ENCODE assay signal across 8 cellular contexts in the genomic region with DNA sequence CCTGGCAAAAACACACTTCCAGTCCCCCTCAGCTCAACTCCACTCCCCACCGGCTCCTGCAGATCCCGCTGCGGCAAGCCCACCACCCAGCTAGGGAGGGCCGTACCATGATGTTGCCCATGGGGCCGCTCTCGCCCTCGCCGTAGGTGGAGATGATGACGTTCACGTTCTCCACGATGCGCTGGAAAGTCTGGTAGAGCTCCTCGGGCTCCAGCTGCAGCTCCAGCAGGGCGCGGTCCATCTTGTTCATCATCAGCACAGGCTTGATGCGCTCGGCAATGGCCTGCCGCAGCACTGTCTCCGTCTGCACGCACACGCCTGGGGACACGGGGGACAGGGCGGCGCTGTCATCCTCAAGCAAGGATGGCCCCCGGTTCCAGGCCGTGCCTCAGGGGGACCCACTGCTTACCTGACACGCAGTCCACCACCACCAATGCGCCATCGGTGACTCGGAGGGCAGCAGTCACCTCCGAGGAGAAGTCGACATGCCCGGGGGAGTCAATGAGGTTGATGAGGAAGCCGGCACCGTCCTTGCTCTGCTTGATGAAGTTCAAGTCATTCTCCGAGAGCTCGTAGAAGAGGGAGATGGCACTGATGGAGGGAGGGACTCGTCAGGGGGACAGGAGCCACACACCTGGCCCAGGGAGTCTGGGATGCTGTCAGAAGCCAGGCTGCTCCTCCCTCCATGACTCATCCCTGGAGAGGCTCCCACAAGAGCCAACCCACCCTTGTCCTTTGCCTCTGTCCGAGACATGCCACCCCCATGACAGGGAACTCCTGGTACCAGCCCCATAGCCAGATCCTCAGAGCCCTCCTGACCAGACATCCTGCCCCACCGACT. TPM values are rescaled to one million over a fixed set of nuclear protein-coding genes. Genes with fewer than 3 reads are reported as not detected.
A peak's percentile ranks its signal among the peaks of the same experiment; 100 is the strongest.
DNase-seq lines count a peak whose midpoint lies in the region; ATAC-seq, FAIRE-seq and TF ChIP-seq lines count a peak whose summit lies in the region.

No MANE protein-coding gene starts in this region.

- DNase-seq in BJ (ENCODE audit: low read depth) (no peak), GM12878 (ENCODE audit: low read depth, low spot score) (no peak), epidermal melanocyte (ENCODE audit: insufficient read length, low spot score) (no peak), NOMO-1 treated with dmso at 0.1 percent for 144 hours (lab: John Stamatoyannopoulos, UW; ENCODE audit: unreplicated experiment) (no peak)

- H3K27me3 ChIP-seq in BJ (ENCODE audit: control insufficient read depth, insufficient read depth, low read length): no peaks in the 10 kb centered on the region
- no peaks in the 10 kb centered on the region for H3K27me3 ChIP-seq in GM12878 (replicated peaks in 1 of 2; ENCODE audit: control insufficient read depth in 2 of 2, insufficient read depth in 2 of 2, low read length in 1 of 2)

- no peaks in the 10 kb centered on the region for H3K9me3 ChIP-seq in KOPT-K1 (ENCODE audit: insufficient read depth, low read length, poor library complexity, severe bottlenecking)
- H3K9me3 ChIP-seq in GM12878 (replicated peaks; ENCODE audit: control insufficient read depth, insufficient read depth, low read length): no peaks in the 10 kb centered on the region
- H3K9me3 ChIP-seq in mesodermal cell (ENCODE audit: control insufficient read depth, low read length): no peaks in the 10 kb centered on the region

- no peak overlapping the region for H2AFZ ChIP-seq in GM12878 (ENCODE audit: control insufficient read depth, low read depth, low read length)

- no peak for TF ChIP-seq RAD21 in GM12878 (IDR thresholded peaks at IDR 0.05; ENCODE audit: insufficient read depth, low read depth, low read length)

- H3K9ac ChIP-seq in GM12878 (ENCODE audit: control insufficient read depth, insufficient read depth, low read length): peak overlapping the region; percentile 96

- POLR2A ChIA-PET in BJ (lab: Charles Lee) (interaction anchor here (0.6 to 1.9 kb wide), 2 partner anchors 12 to 14 kb away, joined by 3 to 9 read pairs; a partner anchor contains a TSS), GM12878 (lab: Charles Lee) (interaction anchor here (1.9 kb wide), 1 partner anchor 12 kb away, joined by 8 read pairs; a partner anchor contains a TSS)

- TF ChIP-seq EP300 in GM12878 (IDR thresholded peaks at IDR 0.05; ENCODE audit: borderline replicate concordance in 1 of 2, control insufficient read depth in 1 of 2, low read depth in 2 of 2, low read length in 2 of 2): no peak

- intact Hi-C loops in GM12878 (cut with micrococcal nuclease; ENCODE audit: unreplicated experiment): no loop called here

- H3K27ac ChIP-seq in KOPT-K1 (ENCODE audit: low read depth, low read length, poor library complexity, severe bottlenecking): peak overlapping the region; percentile 84
- peak overlapping the region; percentile 79; the same call in 1 of the 2 replicates for H3K27ac ChIP-seq in GM12878 (ENCODE audit: control insufficient read depth, insufficient read depth)
- H3K27ac ChIP-seq in mesodermal cell (ENCODE audit: low read depth, low read length, severe bottlenecking): peak overlapping the region; percentile 99

- peaks cover 48% of the 10 kb centered on the region for H4K20me1 ChIP-seq in GM12878 (ENCODE audit: control insufficient read depth, insufficient read depth)

- in situ Hi-C loops in GM12878 (cut with MboI): no loop called here

- 83% methylated on average over 40 of the region's 40 CpGs for WGBS in GM12878 (ENCODE audit: insufficient coverage, insufficient replicate concordance, low lambda C conversion rate, missing lambda C conversion rate)
- 95% methylated on average over 31 to 40 of the region's 40 CpGs for WGBS in mesodermal cell (ENCODE audit: insufficient coverage in 2 of 2), 2 experiments

- H3K4me3 ChIP-seq in BJ (ENCODE audit: low read depth, low read length): peak overlapping the region; percentile 68
- H3K4me3 ChIP-seq in GM12878: peak overlapping the region; percentile 97
- H3K4me3 ChIP-seq in mesodermal cell (ENCODE audit: extremely low read depth, insufficient read depth, low read length, poor library complexity, severe bottlenecking): peak overlapping the region; percentile 97

- CTCF ChIA-PET in BJ (lab: Yijun Ruan, JAX) (interaction anchor here (0.9 to 2.6 kb wide), 4 partner anchors 10 to 221 kb away, joined by 3 to 10 read pairs (median 6); a partner anchor contains a TSS), GM12878 (lab: Yijun Ruan, JAX) (interaction anchor here (1.0 to 1.2 kb wide), 2 partner anchors 24 to 157 kb away, joined by 3 to 4 read pairs; a partner anchor contains a TSS)

- H3K36me3 ChIP-seq in BJ (ENCODE audit: control insufficient read depth, insufficient read depth, low read length) (peaks cover 58% of the 10 kb centered on the region), KOPT-K1 (ENCODE audit: insufficient read depth, low read length) (peaks cover 68% of the 10 kb centered on the region), GM12878 (ENCODE audit: control insufficient read depth in 2 of 2, insufficient read depth in 2 of 2, low read length in 1 of 2) (peaks cover 40 to 56% of the 10 kb centered on the region in 2 experiments), mesodermal cell (ENCODE audit: control insufficient read depth, insufficient read depth, low read length) (peaks cover 70% of the 10 kb centered on the region)

- TF ChIP-seq POLR2A in GM12878 (IDR thresholded peaks at IDR 0.05; ENCODE audit: low read depth, low read length): peak; percentile 81

- H3K79me2 ChIP-seq in GM12878 (ENCODE audit: control insufficient read depth, insufficient read depth, low read length): peaks cover 71% of the 10 kb centered on the region

- RAD21 ChIA-PET in GM12878 (lab: Charles Lee; ENCODE audit: unreplicated experiment): no interaction called here

- no peak for FAIRE-seq in GM12878 (lab: Jason Lieb, UNC)

- TF ChIP-seq CTCF in BJ (IDR thresholded peaks at IDR 0.05; ENCODE audit: insufficient read depth, low read depth, low read length) (no peak), GM12878 (IDR thresholded peaks at IDR 0.05 in 2 of 3, conservative IDR thresholded peaks at IDR 0.05 in 1 of 3; ENCODE audit: control insufficient read depth in 2 of 3, extremely low read depth in 1 of 3, insufficient read depth in 1 of 3, low read depth in 3 of 3, low read length in 3 of 3) (no peak)

- SMC1A ChIA-PET in GM12878 (lab: Charles Lee; ENCODE audit: uncharacterized antibody, unreplicated experiment): no interaction called here

- no TSS peak for BruUV-seq in GM12878 (replicated peaks; lab: Mats Ljungman, UMichigan)

- H3K4me2 ChIP-seq in GM12878 (ENCODE audit: control insufficient read depth, insufficient read depth): peak overlapping the region; percentile 89

- peaks cover 14% of the 10 kb centered on the region for H3K4me1 ChIP-seq in GM12878 (ENCODE audit: control insufficient read depth, insufficient read depth, low read length)
- H3K4me1 ChIP-seq in mesodermal cell (ENCODE audit: control insufficient read depth, insufficient read depth, low read length, poor library complexity, severe bottlenecking): peaks cover 36% of the 10 kb centered on the region

- no peak for ATAC-seq in GM12878
- ATAC-seq in GM21528 (IDR thresholded peaks at IDR 0.05; ENCODE audit: low FRiP score, unreplicated experiment): no peak
- no peak for ATAC-seq in HG02798 (IDR thresholded peaks at IDR 0.05; ENCODE audit: poor library complexity, unreplicated experiment)

RNA-seq across cellular contexts. Expression of a gene that starts 2.3 kb away (rescaled TPM):
- polyA plus RNA-seq in BJ (2011; rRNA removed) (1,661 and 2,469 TPM in 2 replicates), GM12878 (2011; rRNA removed) (1,026 and 1,259 TPM in 2 replicates), GM12878 (2014; fragmentation: Illumina TruSeq; extraction: Trizol) (1,630 and 2,440 TPM in 2 replicates), GM12878 (2014; fragmentation: Nextera tagmentation; extraction: Ambion mirVana) (100 to 1,000 TPM; 513 to 937 TPM), GM12878 (2014; rRNA removed) (1,584 and 1,859 TPM in 2 replicates), GM12878 (2016; fragmentation: Nextera tagmentation; extraction: Ambion mirVana) (100 to 1,000 TPM; 280 to 285 TPM)
- polyA minus RNA-seq in BJ (2011; rRNA and poly(A)+ RNA removed): 1,581 and 1,890 TPM in 2 replicates
- 428 and 477 TPM in 2 replicates for total RNA-seq in GM12878 (2013; cell fraction: nucleolus; rRNA removed)
- total RNA-seq in GM12878 (2014; rRNA removed) (2,013 and 2,296 TPM in 2 replicates), GM12878 (2014; rRNA removed; fragmentation: Illumina TruSeq; extraction: Trizol) (1,954 and 2,053 TPM in 2 replicates), GM12878 (2021) (3,487 and 3,491 TPM in 2 replicates)
- 2,021 TPM for polyA plus RNA-seq in GM12878 (2011; ENCODE audit: low read depth)
- polyA plus RNA-seq in GM12878 (2011; cell fraction: cytosol; rRNA removed): 1,261 and 1,791 TPM in 2 replicates
- polyA plus RNA-seq in GM12878 (2011; cell fraction: nucleus; rRNA removed): 851 and 1,120 TPM in 2 replicates
- 2,531 and 6,101 TPM in 2 replicates for polyA plus RNA-seq in GM12878 (2012)
- polyA minus RNA-seq in GM12878 (2011; rRNA and poly(A)+ RNA removed): 1,004 and 2,355 TPM in 2 replicates
- polyA minus RNA-seq in GM12878 (2011; cell fraction: cytosol; rRNA and poly(A)+ RNA removed): 1,141 and 1,143 TPM in 2 replicates
- 341 and 536 TPM in 2 replicates for polyA minus RNA-seq in GM12878 (2011; cell fraction: nucleus; rRNA and poly(A)+ RNA removed)
- polyA plus RNA-seq in mesodermal cell (2013, experiment 1 of 2): 1,893 TPM
- 1,823 TPM for polyA plus RNA-seq in mesodermal cell (2013, experiment 2 of 2)

RNA-seq across cellular contexts. Expression of a gene that starts 12.0 kb away (rescaled TPM):
- 132 and 178 TPM in 2 replicates for polyA plus RNA-seq in BJ (2011; rRNA removed)
- 95.0 and 99.1 TPM in 2 replicates for polyA minus RNA-seq in BJ (2011; rRNA and poly(A)+ RNA removed)
- total RNA-seq in GM12878 (2013; cell fraction: nucleolus; rRNA removed): 40.0 and 41.8 TPM in 2 replicates
- total RNA-seq in GM12878 (2014; rRNA removed): 35.5 and 39.3 TPM in 2 replicates
- total RNA-seq in GM12878 (2014; rRNA removed; fragmentation: Illumina TruSeq; extraction: Trizol): 12.7 and 16.5 TPM in 2 replicates
- total RNA-seq in GM12878 (2021): 42.1 and 46.4 TPM in 2 replicates
- polyA plus RNA-seq in GM12878 (2011; ENCODE audit: low read depth): 14.4 TPM
- 8.3 and 22.5 TPM in 2 replicates for polyA plus RNA-seq in GM12878 (2011; rRNA removed)
- polyA plus RNA-seq in GM12878 (2011; cell fraction: cytosol; rRNA removed): 34.2 and 37.4 TPM in 2 replicates
- polyA plus RNA-seq in GM12878 (2011; cell fraction: nucleus; rRNA removed): 39.1 and 56.5 TPM in 2 replicates
- 42.0 and 57.7 TPM in 2 replicates for polyA plus RNA-seq in GM12878 (2012)
- 3.8 and 17.8 TPM in 2 replicates for polyA plus RNA-seq in GM12878 (2014; fragmentation: Illumina TruSeq; extraction: Trizol)
- polyA plus RNA-seq in GM12878 (2014; fragmentation: Nextera tagmentation; extraction: Ambion mirVana): under 1 TPM; 0.13 to 0.53 TPM
- polyA plus RNA-seq in GM12878 (2014; rRNA removed): 45.5 and 50.6 TPM in 2 replicates
- 10 to 100 TPM; 27.2 to 35.2 TPM for polyA plus RNA-seq in GM12878 (2016; fragmentation: Nextera tagmentation; extraction: Ambion mirVana)
- polyA minus RNA-seq in GM12878 (2011; rRNA and poly(A)+ RNA removed): 19.1 and 19.3 TPM in 2 replicates
- polyA minus RNA-seq in GM12878 (2011; cell fraction: cytosol; rRNA and poly(A)+ RNA removed): 11.6 and 16.3 TPM in 2 replicates
- polyA minus RNA-seq in GM12878 (2011; cell fraction: nucleus; rRNA and poly(A)+ RNA removed): 11.6 and 17.9 TPM in 2 replicates
- 78.8 TPM for polyA plus RNA-seq in mesodermal cell (2013, experiment 1 of 2)
- 64.6 TPM for polyA plus RNA-seq in mesodermal cell (2013, experiment 2 of 2)

RNA-seq across cellular contexts. Expression of a gene that starts 24.6 kb away (rescaled TPM):
- polyA plus RNA-seq in BJ (2011; rRNA removed) (10.9 and 18.2 TPM in 2 replicates), GM12878 (2011; rRNA removed) (2.7 and 7.7 TPM in 2 replicates), GM12878 (2014; fragmentation: Illumina TruSeq; extraction: Trizol) (5.4 and 9.6 TPM in 2 replicates), GM12878 (2014; fragmentation: Nextera tagmentation; extraction: Ambion mirVana) (under 1 TPM; 0.13 to 0.40 TPM), GM12878 (2014; rRNA removed) (17.9 and 23.1 TPM in 2 replicates), GM12878 (2016; fragmentation: Nextera tagmentation; extraction: Ambion mirVana) (10 to 100 TPM; 12.0 to 13.5 TPM)
- polyA minus RNA-seq in BJ (2011; rRNA and poly(A)+ RNA removed): 10.9 and 14.0 TPM in 2 replicates
- total RNA-seq in GM12878 (2013; cell fraction: nucleolus; rRNA removed): 20.6 and 22.2 TPM in 2 replicates
- total RNA-seq in GM12878 (2014; rRNA removed) (17.8 and 22.0 TPM in 2 replicates), GM12878 (2014; rRNA removed; fragmentation: Illumina TruSeq; extraction: Trizol) (5.7 and 10.6 TPM in 2 replicates), GM12878 (2021) (23.2 and 25.1 TPM in 2 replicates)
- 12.1 TPM for polyA plus RNA-seq in GM12878 (2011; ENCODE audit: low read depth)
- polyA plus RNA-seq in GM12878 (2011; cell fraction: cytosol; rRNA removed): 11.0 and 13.0 TPM in 2 replicates
- 16.1 and 32.0 TPM in 2 replicates for polyA plus RNA-seq in GM12878 (2011; cell fraction: nucleus; rRNA removed)
- 15.2 and 24.4 TPM in 2 replicates for polyA plus RNA-seq in GM12878 (2012)
- 4.2 and 14.1 TPM in 2 replicates for polyA minus RNA-seq in GM12878 (2011; rRNA and poly(A)+ RNA removed)
- 4.5 and 4.8 TPM in 2 replicates for polyA minus RNA-seq in GM12878 (2011; cell fraction: cytosol; rRNA and poly(A)+ RNA removed)
- 14.3 and 19.8 TPM in 2 replicates for polyA minus RNA-seq in GM12878 (2011; cell fraction: nucleus; rRNA and poly(A)+ RNA removed)
- 37.9 TPM for polyA plus RNA-seq in mesodermal cell (2013, experiment 1 of 2)
- 25.8 TPM for polyA plus RNA-seq in mesodermal cell (2013, experiment 2 of 2)

RNA-seq across cellular contexts. Expression of a gene that starts 50.1 kb away (rescaled TPM):
- polyA plus RNA-seq in BJ (2011; rRNA removed) (not detected in 2 replicates), GM12878 (2011; rRNA removed) (0.15 TPM in 1 of 2 replicates, not detected in the other), GM12878 (2014; fragmentation: Illumina TruSeq; extraction: Trizol) (not detected in 2 replicates), GM12878 (2014; fragmentation: Nextera tagmentation; extraction: Ambion mirVana) (not detected), GM12878 (2014; rRNA removed) (not detected in 2 replicates), GM12878 (2016; fragmentation: Nextera tagmentation; extraction: Ambion mirVana) (under 1 TPM in 1 of 2 experiments, not detected in 1; 0.14 TPM)
- polyA minus RNA-seq in BJ (2011; rRNA and poly(A)+ RNA removed): not detected in 2 replicates
- not detected in 2 replicates for total RNA-seq in GM12878 (2013; cell fraction: nucleolus; rRNA removed)
- total RNA-seq in GM12878 (2014; rRNA removed) (not detected in 2 replicates), GM12878 (2014; rRNA removed; fragmentation: Illumina TruSeq; extraction: Trizol) (not detected in 2 replicates), GM12878 (2021) (not detected in 2 replicates)
- not detected for polyA plus RNA-seq in GM12878 (2011; ENCODE audit: low read depth)
- polyA plus RNA-seq in GM12878 (2011; cell fraction: cytosol; rRNA removed): 0.12 TPM in 1 of 2 replicates, not detected in the other
- polyA plus RNA-seq in GM12878 (2011; cell fraction: nucleus; rRNA removed): 0.16 TPM in 1 of 2 replicates, not detected in the other
- polyA plus RNA-seq in GM12878 (2012): 0.13 and 0.14 TPM in 2 replicates
- polyA minus RNA-seq in GM12878 (2011; rRNA and poly(A)+ RNA removed): not detected in 2 replicates
- polyA minus RNA-seq in GM12878 (2011; cell fraction: cytosol; rRNA and poly(A)+ RNA removed): not detected in 2 replicates
- polyA minus RNA-seq in GM12878 (2011; cell fraction: nucleus; rRNA and poly(A)+ RNA removed): not detected in 2 replicates
- polyA plus RNA-seq in mesodermal cell (2013, experiment 1 of 2): 0.37 TPM
- not detected for polyA plus RNA-seq in mesodermal cell (2013, experiment 2 of 2)
